Comparison of ENCODE assay signal across 21 cellular contexts in the genomic region with DNA sequence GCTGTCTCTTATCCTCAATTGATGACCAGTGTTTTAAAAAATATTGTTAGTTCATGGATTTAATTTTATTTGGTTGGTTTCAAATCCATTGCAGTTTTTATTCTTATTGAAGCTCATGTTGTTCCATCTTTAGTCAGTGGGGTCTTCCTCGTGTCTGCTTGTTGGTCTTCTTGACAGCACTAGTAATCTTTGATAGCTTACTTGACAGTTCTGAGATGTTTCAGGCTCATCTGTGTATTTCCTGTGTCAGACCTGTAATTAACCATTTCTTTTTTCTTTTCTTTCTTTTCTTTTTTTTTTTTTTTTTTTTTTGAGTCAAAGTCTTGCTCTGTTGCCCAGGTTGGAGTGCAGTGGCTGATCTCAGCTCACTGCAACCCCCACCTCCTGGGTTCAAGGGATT.
"Had no signal": no experiment of that assay in that cellular context is flagged by ENCODE, and none has a peak within 500 bp of the region (broad histone marks: within the 10 kb centered on the region; RNA-seq: fewer than 3 reads in every experiment).

No MANE protein-coding gene starts in this region.

- DNase-seq: Kasumi-1; MM.1S; NCI-H1092 treated with DMSO at 0.1 percent for 48 hours; NCI-H1436; NCI-H187; NCI-H2029; NCI-H2081 treated with DMSO at 0.1 percent for 48 hours; NCI-H2171; NCI-H226; NCI-H446; NCI-H510A; NCI-H524 treated with DMSO at 0.1 percent for 48 hours; NCI-H69; NCI-H774; NK-92 treated with Interleukin-12 subunit alpha and Interleukin-12 subunit beta, amount 100 ng/mL, for 24 hours; PC-3; SHP77; SK-N-SH had no signal

- ATAC-seq: K562, Panc1, PC-3 had no signal

- H3K9me3 Mint-ChIP-seq: IgD-negative memory B cell had no signal

- H3K27ac Mint-ChIP-seq: IgD-negative memory B cell had no signal

- H3K27me3 Mint-ChIP-seq: IgD-negative memory B cell had no signal

- H3K4me3 Mint-ChIP-seq: IgD-negative memory B cell had no signal
